Comparison of ENCODE assay signal across 8 cellular contexts in the genomic region with DNA sequence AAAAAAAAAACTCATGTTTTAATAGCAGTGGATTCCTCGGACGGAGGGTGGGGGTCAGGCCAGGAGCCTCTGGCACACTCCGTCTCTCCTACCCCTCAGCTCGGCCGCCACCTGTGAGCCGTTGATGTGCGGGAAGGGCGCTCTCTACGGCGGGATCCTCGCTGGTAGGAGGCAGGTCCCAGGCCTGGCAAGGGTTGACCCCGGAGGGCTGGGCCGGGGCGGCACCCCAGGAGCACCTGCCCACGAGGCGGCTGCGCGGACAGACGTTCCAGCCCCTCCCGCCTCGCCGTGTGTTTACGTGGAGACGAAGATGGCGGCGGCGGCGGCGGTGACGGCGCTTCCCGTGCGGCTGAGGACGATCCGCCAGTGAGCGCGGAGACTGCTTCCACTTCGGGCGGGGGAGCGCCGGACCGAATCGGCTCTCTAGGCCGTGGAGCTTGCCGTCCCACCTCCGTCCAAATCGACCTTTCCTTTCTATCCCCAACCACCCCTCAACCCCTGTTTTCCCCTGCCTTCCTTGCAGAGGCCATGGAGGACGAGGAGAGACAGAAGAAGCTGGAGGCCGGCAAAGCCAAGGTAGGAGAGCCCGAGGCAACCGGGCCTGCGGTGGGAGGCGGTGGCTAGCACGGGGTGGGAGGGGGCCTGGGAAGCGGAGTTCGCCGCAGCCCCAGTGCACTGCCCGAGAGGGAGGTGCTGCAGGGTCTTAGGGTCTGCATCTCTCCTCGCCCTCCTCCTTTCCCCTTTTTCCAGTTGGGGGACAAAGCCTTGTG. TPM values are rescaled to one million over a fixed set of nuclear protein-coding genes. Genes with fewer than 3 reads are reported as not detected.
DNase-seq lines count a peak whose midpoint lies in the region; ATAC-seq lines count a peak whose summit lies in the region.

Gene AKAP9 (plus strand): TSS at position 291 of the 770 bp plus-strand sequence. CDS start 238 bp downstream, at position 529.

- CTCF ChIA-PET in activated CD8-positive, alpha-beta T cell treated with anti-CD3 and anti-CD28 coated beads, Interleukin-2, amount 10 ng/mL, durations not matched to agents 7 days and 5 days (lab: Charles Lee), result interaction anchor here (0.6 to 4.0 kb wide), 11 partner anchors 9 to 507 kb away, joined by 3 to 39 read pairs (median 3); partner anchors contain the start of genes GATAD1 and MTERF1

- peaks cover 3% of the 10 kb centered on the region for H3K36me3 Mint-ChIP-seq in activated CD8-positive, alpha-beta T cell treated with anti-CD3 and anti-CD28 coated beads, Interleukin-2, amount 10 ng/mL, durations not matched to agents 7 days and 5 days (ENCODE audit: low read depth)
- no peaks in the 10 kb centered on the region for H3K36me3 Mint-ChIP-seq in memory B cell

- peaks cover 22% of the 10 kb centered on the region for H3K4me1 Mint-ChIP-seq in activated CD8-positive, alpha-beta T cell treated with anti-CD3 and anti-CD28 coated beads, Interleukin-2, amount 10 ng/mL, durations not matched to agents 7 days and 5 days (ENCODE audit: low read depth)
- H3K4me1 Mint-ChIP-seq in memory B cell, result peaks cover 25% of the 10 kb centered on the region

- peak; percentile 96 for ATAC-seq in GM19351 (IDR thresholded peaks at IDR 0.05; ENCODE audit: unreplicated experiment)
- peak; percentile 92 for ATAC-seq in HG03520 (IDR thresholded peaks at IDR 0.05; ENCODE audit: unreplicated experiment)
- ATAC-seq in activated CD8-positive, alpha-beta T cell treated with anti-CD3 and anti-CD28 coated beads, Interleukin-2, amount 10 ng/mL, durations not matched to agents 7 days and 5 days, result peak; percentile 96
- ATAC-seq in memory B cell (ENCODE audit: low read depth), result peak; percentile 90

- peak within 1 kb of the TSS; percentile 95 for H3K27ac Mint-ChIP-seq in activated CD8-positive, alpha-beta T cell treated with anti-CD3 and anti-CD28 coated beads, Interleukin-2, amount 10 ng/mL, durations not matched to agents 7 days and 5 days
- peak within 1 kb of the TSS; percentile 94 for H3K27ac Mint-ChIP-seq in memory B cell

- no peaks in the 10 kb centered on the region for H3K9me3 Mint-ChIP-seq in activated CD8-positive, alpha-beta T cell treated with anti-CD3 and anti-CD28 coated beads, Interleukin-2, amount 10 ng/mL, durations not matched to agents 7 days and 5 days (ENCODE audit: insufficient read depth)
- H3K9me3 Mint-ChIP-seq in memory B cell, result no peaks in the 10 kb centered on the region

- H3K4me3 Mint-ChIP-seq in activated CD8-positive, alpha-beta T cell treated with anti-CD3 and anti-CD28 coated beads, Interleukin-2, amount 10 ng/mL, durations not matched to agents 7 days and 5 days, result peak within 1 kb of the TSS; percentile 86
- H3K4me3 Mint-ChIP-seq in memory B cell, result peak within 1 kb of the TSS; percentile 91

- POLR2A ChIA-PET in activated CD8-positive, alpha-beta T cell treated with anti-CD3 and anti-CD28 coated beads, Interleukin-2, amount 10 ng/mL, durations not matched to agents 7 days and 5 days (lab: Charles Lee), result interaction anchor here (0.9 to 3.3 kb wide), 8 partner anchors 8 to 588 kb away, joined by 3 to 14 read pairs (median 4); partner anchors contain the start of genes ANKIB1, CYP51A1, GATAD1 and KRIT1

- peak; percentile 89 for DNase-seq in CD1c-positive myeloid dendritic cell (ENCODE audit: extremely low spot score)
- peak; percentile 78 for DNase-seq in NCI-H748 treated with DMSO at 0.1 percent for 48 hours (lab: John Stamatoyannopoulos, UW)
- peak; percentile 92 for DNase-seq in activated CD8-positive, alpha-beta T cell treated with anti-CD3 and anti-CD28 coated beads, Interleukin-2, amount 10 ng/mL, durations not matched to agents 7 days and 5 days
- DNase-seq in effector CD4-positive, alpha-beta T cell, result peak; percentile 84
- peak; percentile 84 to 85 for DNase-seq in memory B cell (ENCODE audit: low spot score in 2 of 2)
- DNase-seq in stimulated activated CD8-positive, alpha-beta memory T cell treated with anti-CD3 and anti-CD28 coated beads, Interleukin-12 subunit alpha, Interleukin-12 subunit beta, amount 100 ng/mL, for 24 hours (ENCODE audit: extremely low read depth), result peak; percentile 71

- H3K27me3 Mint-ChIP-seq in activated CD8-positive, alpha-beta T cell treated with anti-CD3 and anti-CD28 coated beads, Interleukin-2, amount 10 ng/mL, durations not matched to agents 7 days and 5 days (ENCODE audit: low read depth), result no peaks in the 10 kb centered on the region
- peaks cover 1% of the 10 kb centered on the region for H3K27me3 Mint-ChIP-seq in memory B cell

RNA-seq across cellular contexts. Expression of gene AKAP9, which starts in this region (rescaled TPM):
- 10 to 100 TPM; 32.7 to 41.5 TPM for total RNA-seq in activated CD8-positive, alpha-beta T cell treated with anti-CD3 and anti-CD28 coated beads, Interleukin-2, amount 10 ng/mL, durations not matched to agents 7 days and 5 days

Comparison
In these comparisons a context has a peak if more than half of its experiments do, and no peak if none do; other contexts are left out.
1. Peak in every context shown above with its lines: DNase-seq and ATAC-seq.